27 cellular contexts compared by ENCODE assay signal in genomic region chr1:239303289-239303688, GRCh38.
"Had no signal": no experiment of that assay in that cellular context is flagged by ENCODE, and none has a peak within 500 bp of the region (broad histone marks: within the 10 kb centered on the region; RNA-seq: fewer than 3 reads in every experiment).

No MANE protein-coding gene starts in this region.

- H3K4me3 ChIP-seq: stomach, suprapubic skin, testis, thoracic aorta, thyroid gland, tibial artery, tibial nerve, transverse colon, upper lobe of left lung, upper lobe of right lung, uterus, vagina had no signal

- H3K4me1 ChIP-seq: suprapubic skin, testis, thyroid gland, tibial artery, tibial nerve, transverse colon, upper lobe of left lung, upper lobe of right lung, uterus, vagina had no signal

- H3K9me3 ChIP-seq: stomach, suprapubic skin, testis, thoracic aorta, thyroid gland, tibial artery, tibial nerve, transverse colon, upper lobe of left lung, upper lobe of right lung, uterus, vagina had no signal

- H3K36me3 ChIP-seq: stomach, suprapubic skin, thoracic aorta, thyroid gland, tibial artery, tibial nerve, transverse colon, upper lobe of left lung, upper lobe of right lung, uterus, vagina had no signal

- DNase-seq: stimulated activated CD4-positive, alpha-beta T cell treated with anti-CD3 and anti-CD28 coated beads, Interleukin-2, amount 100 ng/mL, for 48 hours; stimulated activated CD4-positive, alpha-beta T cell treated with anti-CD3 and anti-CD28 coated beads, Interleukin-4, amount 100 ng/mL, for 1 hour; stimulated activated CD4-positive, alpha-beta T cell treated with anti-CD3 and anti-CD28 coated beads, Interleukin-4, amount 100 ng/mL, for 24 hours; stimulated activated CD4-positive, alpha-beta T cell treated with anti-CD3 and anti-CD28 coated beads, Interleukin-4, amount 100 ng/mL, for 4 hours; stimulated activated CD8-positive, alpha-beta memory T cell treated with anti-CD3 and anti-CD28 coated beads, Interleukin-4, amount 100 ng/mL, for 48 hours; stimulated activated naive B cell treated with anti-CD40 and anti-IgM and Interleukin-4, amounts not matched to agents 10 μg/mL and 1 μg/mL and 100 μg/mL, for 72 hours; stimulated activated naive CD4-positive, alpha-beta T cell; stimulated activated naive CD4-positive, alpha-beta T cell treated with Interleukin-2 at 50 U/mL for 16 hours; stimulated activated naive CD8-positive, alpha-beta T cell treated with anti-CD3 and anti-CD28 coated beads, Interleukin-15, amount 100 ng/mL, for 72 hours; stimulated activated naive CD8-positive, alpha-beta T cell treated with anti-CD3 and anti-CD28 coated beads, Interleukin-15, Interleukin-2, amounts not matched to agents 100 U/mL and 50 U/mL, for 24 hours; stomach; substantia nigra; testis; thyroid gland; tibial artery; transverse colon; trophoblast cell; upper lobe of left lung; upper lobe of right lung; uterus had no signal

- ATAC-seq: stimulated activated effector memory CD8-positive, alpha-beta T cell treated with anti-CD3 and anti-CD28 coated beads, Interleukin-12 subunit alpha, Interleukin-12 subunit beta, amount 100 ng/mL, for 72 hours; stimulated activated memory B cell treated with anti-CD40 and anti-IgM and Interleukin-4, amounts not matched to agents 10 μg/mL and 1 μg/mL and 100 μg/mL, for 72 hours; stimulated activated naive B cell treated with anti-CD40 and anti-IgM and Interleukin-4, amounts not matched to agents 10 μg/mL and 1 μg/mL and 100 μg/mL, for 72 hours; stimulated activated naive CD8-positive, alpha-beta T cell treated with anti-CD3 and anti-CD28 coated beads, Interleukin-15, amount 100 ng/mL, for 72 hours; stimulated activated naive CD8-positive, alpha-beta T cell treated with anti-CD3 and anti-CD28 coated beads, Interleukin-15, Interleukin-2, amounts not matched to agents 100 U/mL and 50 U/mL, for 24 hours; upper lobe of right lung had no signal

- H3K27ac ChIP-seq: stomach, suprapubic skin, testis, thoracic aorta, thyroid gland, tibial artery, tibial nerve, transverse colon, upper lobe of left lung, upper lobe of right lung, uterus, vagina had no signal

- FAIRE-seq: urothelium cell line had no signal
